Comparison of ENCODE assay signal across 8 cellular contexts in the genomic region with DNA sequence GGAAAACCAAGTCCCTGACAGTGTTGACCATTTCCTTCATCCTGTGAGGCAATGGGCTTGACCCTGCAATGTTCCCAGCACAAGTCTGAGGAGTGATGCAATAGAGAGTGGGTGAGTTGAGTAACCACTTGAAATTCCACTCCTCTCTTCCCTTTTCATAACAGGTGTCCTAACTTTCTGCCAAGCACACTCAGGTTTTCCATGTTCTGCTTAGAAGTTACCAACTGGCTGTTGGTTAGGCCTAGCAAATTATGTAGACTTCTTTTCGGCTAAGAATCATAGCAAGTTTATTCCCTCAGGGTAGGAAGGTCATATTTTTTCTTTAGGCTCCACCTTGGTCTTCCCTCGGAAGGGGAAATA. TPM values are rescaled to one million over a fixed set of nuclear protein-coding genes. Genes with fewer than 3 reads are reported as not detected.
DNase-seq lines count a peak whose midpoint lies in the region; ATAC-seq, FAIRE-seq and TF ChIP-seq lines count a peak whose summit lies in the region.

No MANE protein-coding gene starts in this region.

- FAIRE-seq in keratinocyte (lab: Jason Lieb, UNC), result peak; percentile 82

- intact Hi-C loops in activated CD4-positive, alpha-beta memory T cell treated with anti-CD3 and anti-CD28 coated beads for 36 hours (cut with micrococcal nuclease), result loop anchor here (2.0 kb wide), 2 partner anchors 13 to 285 kb away; no protein-coding TSS in a partner anchor

- peaks cover 14% of the 10 kb centered on the region for H3K36me3 Mint-ChIP-seq in activated CD4-positive, alpha-beta memory T cell treated with anti-CD3 and anti-CD28 coated beads, Interleukin-2, amount 10 ng/mL, durations not matched to agents 7 days and 5 days (ENCODE audit: low read depth)
- H3K36me3 Mint-ChIP-seq in activated CD4-positive, alpha-beta memory T cell treated with anti-CD3 and anti-CD28 coated beads for 36 hours, result no peaks in the 10 kb centered on the region

- peaks cover 10% of the 10 kb centered on the region for H3K27me3 ChIP-seq in keratinocyte (ENCODE audit: control insufficient read depth, extremely low read depth, insufficient read depth, low read length)
- H3K27me3 ChIP-seq in upper lobe of left lung, result no peaks in the 10 kb centered on the region

- no peak overlapping the region for H2AFZ ChIP-seq in keratinocyte (ENCODE audit: control insufficient read depth, low read length)

- CTCF ChIA-PET in activated CD4-positive, alpha-beta memory T cell treated with anti-CD3 and anti-CD28 coated beads, Interleukin-2, amount 10 ng/mL, durations not matched to agents 7 days and 5 days (lab: Charles Lee), result interaction anchor here (1.0 to 8.9 kb wide), 13 partner anchors 8 to 184 kb away, joined by 3 to 135 read pairs (median 8); partner anchors contain the start of genes GNLY and ST3GAL5
- CTCF ChIA-PET in activated CD4-positive, alpha-beta memory T cell treated with anti-CD3 and anti-CD28 coated beads for 36 hours (lab: Charles Lee), result interaction anchor here (0.9 to 7.8 kb wide), 10 partner anchors 10 to 294 kb away, joined by 3 to 96 read pairs (median 7); partner anchors contain the start of gene GNLY

- ATAC-seq in upper lobe of left lung (ENCODE audit: low FRiP score in 2 of 2) (peak; percentile 82 to 85), GM18909 (IDR thresholded peaks at IDR 0.05; ENCODE audit: poor library complexity, unreplicated experiment) (no peak), GM21515 (IDR thresholded peaks at IDR 0.05; ENCODE audit: unreplicated experiment) (no peak)

- no peaks in the 10 kb centered on the region for H4K20me1 ChIP-seq in keratinocyte (ENCODE audit: control insufficient read depth, extremely low read depth, insufficient read depth, low read length)

- peak overlapping the region; percentile 57 for H3K4me2 ChIP-seq in keratinocyte (ENCODE audit: control insufficient read depth, extremely low read depth, insufficient read depth, low read depth, low read length)

- peaks cover 5% of the 10 kb centered on the region for H3K27me3 Mint-ChIP-seq in activated CD4-positive, alpha-beta memory T cell treated with anti-CD3 and anti-CD28 coated beads, Interleukin-2, amount 10 ng/mL, durations not matched to agents 7 days and 5 days
- peaks cover 4% of the 10 kb centered on the region for H3K27me3 Mint-ChIP-seq in activated CD4-positive, alpha-beta memory T cell treated with anti-CD3 and anti-CD28 coated beads for 36 hours

- H3K4me1 ChIP-seq in keratinocyte (ENCODE audit: control insufficient read depth, extremely low read depth, insufficient read depth, low read length) (peaks cover 28% of the 10 kb centered on the region), upper lobe of left lung (peaks cover 68 to 80% (median 74%) of the 10 kb centered on the region in 4 donors)

- H3K4me1 Mint-ChIP-seq in activated CD4-positive, alpha-beta memory T cell treated with anti-CD3 and anti-CD28 coated beads, Interleukin-2, amount 10 ng/mL, durations not matched to agents 7 days and 5 days, result peaks cover 89% of the 10 kb centered on the region
- H3K4me1 Mint-ChIP-seq in activated CD4-positive, alpha-beta memory T cell treated with anti-CD3 and anti-CD28 coated beads for 36 hours (ENCODE audit: low read depth), result peaks cover 34% of the 10 kb centered on the region

- peak in 1 of 4 donors; percentile 67 for TF ChIP-seq POLR2A in upper lobe of left lung (IDR thresholded peaks at IDR 0.05)

- dilution Hi-C loops in keratinocyte (cut with MboI; ENCODE audit: extremely low pct_ligation_motif_present, low sequenced_read_pairs), result loop anchor here (25.0 kb wide), 1 partner anchor 107 kb away; no protein-coding TSS in a partner anchor

- no peaks in the 10 kb centered on the region for H3K79me2 ChIP-seq in keratinocyte (ENCODE audit: control insufficient read depth, insufficient read depth, low read length)

- H3K36me3 ChIP-seq in keratinocyte (ENCODE audit: control insufficient read depth in 2 of 2, extremely low read depth in 1 of 2, insufficient read depth in 2 of 2, low read length in 2 of 2) (no peaks in the 10 kb centered on the region), upper lobe of left lung (no peaks in the 10 kb centered on the region)

- H3K27ac Mint-ChIP-seq in activated CD4-positive, alpha-beta memory T cell treated with anti-CD3 and anti-CD28 coated beads, Interleukin-2, amount 10 ng/mL, durations not matched to agents 7 days and 5 days, result peak overlapping the region; percentile 86
- no peak overlapping the region for H3K27ac Mint-ChIP-seq in activated CD4-positive, alpha-beta memory T cell treated with anti-CD3 and anti-CD28 coated beads for 36 hours

- TF ChIP-seq EP300 in upper lobe of left lung (IDR thresholded peaks at IDR 0.05), result peak; percentile 93 to 100 (median 100)

- H3K9me3 Mint-ChIP-seq in activated CD4-positive, alpha-beta memory T cell treated with anti-CD3 and anti-CD28 coated beads, Interleukin-2, amount 10 ng/mL, durations not matched to agents 7 days and 5 days, result no peaks in the 10 kb centered on the region
- no peaks in the 10 kb centered on the region for H3K9me3 Mint-ChIP-seq in activated CD4-positive, alpha-beta memory T cell treated with anti-CD3 and anti-CD28 coated beads for 36 hours

- no peaks in the 10 kb centered on the region for H3K9me3 ChIP-seq in keratinocyte (ENCODE audit: control insufficient read depth, low read depth, low read length)
- no peaks in the 10 kb centered on the region for H3K9me3 ChIP-seq in upper lobe of left lung

- H3K27ac ChIP-seq in keratinocyte (ENCODE audit: control insufficient read depth, insufficient read depth, low read length) (no peak overlapping the region), upper lobe of left lung (peak overlapping the region; percentile 94 to 98 (median 96))

- POLR2A ChIA-PET in activated CD4-positive, alpha-beta memory T cell treated with anti-CD3 and anti-CD28 coated beads, Interleukin-2, amount 10 ng/mL, durations not matched to agents 7 days and 5 days (lab: Charles Lee), result interaction anchor here (0.7 to 8.3 kb wide), 4 partner anchors 25 to 401 kb away, joined by 3 to 99 read pairs (median 4); partner anchors contain the start of genes PTCD3, SFTPB and TGOLN2
- POLR2A ChIA-PET in activated CD4-positive, alpha-beta memory T cell treated with anti-CD3 and anti-CD28 coated beads for 36 hours (lab: Charles Lee), result no interaction called here

- no peak overlapping the region for H3K4me3 Mint-ChIP-seq in activated CD4-positive, alpha-beta memory T cell treated with anti-CD3 and anti-CD28 coated beads, Interleukin-2, amount 10 ng/mL, durations not matched to agents 7 days and 5 days
- no peak overlapping the region for H3K4me3 Mint-ChIP-seq in activated CD4-positive, alpha-beta memory T cell treated with anti-CD3 and anti-CD28 coated beads for 36 hours

- no peak for DNase-seq in activated CD4-positive, alpha-beta memory T cell treated with anti-CD3 and anti-CD28 coated beads, Interleukin-2, amount 10 ng/mL, durations not matched to agents 7 days and 5 days
- no peak for DNase-seq in activated CD4-positive, alpha-beta memory T cell treated with anti-CD3 and anti-CD28 coated beads for 36 hours
- DNase-seq in amniotic stem cell (lab: John Stamatoyannopoulos, UW) (peak; percentile 50), keratinocyte (ENCODE audit: low read depth, low spot score) (peak; percentile 35), upper lobe of left lung (peak in 1 of 2 donors; percentile 87), GOT3 (lab: John Stamatoyannopoulos, UW) (no peak)

- H3K4me3 ChIP-seq in keratinocyte (ENCODE audit: control insufficient read depth in 2 of 3, extremely low read depth in 1 of 3, insufficient read depth in 2 of 3, low read depth in 1 of 3, low read length in 3 of 3) (no peak overlapping the region), upper lobe of left lung (no peak overlapping the region)

- no peak for TF ChIP-seq CTCF in keratinocyte (optimal IDR thresholded peaks at IDR 0.05 in 1 of 3, IDR thresholded peaks at IDR 0.05 in 1 of 3, conservative IDR thresholded peaks at IDR 0.05 in 1 of 3; ENCODE audit: extremely low read depth in 1 of 3, insufficient read depth in 2 of 3, low read length in 3 of 3)
- TF ChIP-seq CTCF in upper lobe of left lung (IDR thresholded peaks at IDR 0.05), result peak in 1 of 6 experiments; percentile 17

- WGBS in upper lobe of left lung, 2 donors, result 31 to 66% methylated on average over 2 of the region's 2 CpGs

- H3K9me1 ChIP-seq in keratinocyte (ENCODE audit: control insufficient read depth, extremely low read depth, insufficient read depth, low read length), result no peaks in the 10 kb centered on the region

- no peak overlapping the region for H3K9ac ChIP-seq in keratinocyte (ENCODE audit: control insufficient read depth, extremely low read depth, insufficient read depth, low read length)

RNA-seq across cellular contexts. Expression of gene GNLY, which starts 11.5 kb away (rescaled TPM):
- total RNA-seq in activated CD4-positive, alpha-beta memory T cell treated with anti-CD3 and anti-CD28 coated beads, Interleukin-2, amount 10 ng/mL, durations not matched to agents 7 days and 5 days, result 100 to 1,000 TPM; 569 to 599 TPM
- 10 to 100 TPM; 21.5 to 22.8 TPM for total RNA-seq in activated CD4-positive, alpha-beta memory T cell treated with anti-CD3 and anti-CD28 coated beads for 36 hours
- not detected in 3 replicates for polyA plus RNA-seq in keratinocyte
- polyA plus RNA-seq in keratinocyte (2011; ENCODE audit: low read depth), result not detected
- not detected in 2 replicates for polyA plus RNA-seq in keratinocyte (2011; cell fraction: cytosol; rRNA removed)
- polyA plus RNA-seq in keratinocyte (2011; cell fraction: nucleus; rRNA removed), result not detected in 2 replicates
- not detected in 2 replicates for polyA plus RNA-seq in keratinocyte (2012; ENCODE audit: low replicate concordance)
- polyA minus RNA-seq in keratinocyte, result not detected in 3 replicates
- not detected for polyA minus RNA-seq in keratinocyte (2011; cell fraction: cytosol; rRNA and poly(A)+ RNA removed)
- polyA minus RNA-seq in keratinocyte (2011; cell fraction: nucleus; rRNA and poly(A)+ RNA removed), result not detected in 2 replicates
- 10 to 100 TPM; 12.2 to 24.7 (median 21.0) TPM for total RNA-seq in upper lobe of left lung

RNA-seq across cellular contexts. Expression of gene SFTPB, which starts 37.7 kb away (rescaled TPM):
- not detected for total RNA-seq in activated CD4-positive, alpha-beta memory T cell treated with anti-CD3 and anti-CD28 coated beads, Interleukin-2, amount 10 ng/mL, durations not matched to agents 7 days and 5 days
- total RNA-seq in activated CD4-positive, alpha-beta memory T cell treated with anti-CD3 and anti-CD28 coated beads for 36 hours, result not detected
- not detected in 3 replicates for polyA plus RNA-seq in keratinocyte
- not detected for polyA plus RNA-seq in keratinocyte (2011; ENCODE audit: low read depth)
- not detected in 2 replicates for polyA plus RNA-seq in keratinocyte (2011; cell fraction: cytosol; rRNA removed)
- polyA plus RNA-seq in keratinocyte (2011; cell fraction: nucleus; rRNA removed), result not detected in 2 replicates
- polyA plus RNA-seq in keratinocyte (2012; ENCODE audit: low replicate concordance), result not detected in 2 replicates
- polyA minus RNA-seq in keratinocyte, result not detected in 3 replicates
- polyA minus RNA-seq in keratinocyte (2011; cell fraction: cytosol; rRNA and poly(A)+ RNA removed), result not detected
- not detected in 2 replicates for polyA minus RNA-seq in keratinocyte (2011; cell fraction: nucleus; rRNA and poly(A)+ RNA removed)
- over 10,000 TPM; 10,501 to 67,270 (median 33,394) TPM for total RNA-seq in upper lobe of left lung

RNA-seq across cellular contexts. Expression of gene ATOH8, which starts 48.1 kb away (rescaled TPM):
- total RNA-seq in activated CD4-positive, alpha-beta memory T cell treated with anti-CD3 and anti-CD28 coated beads, Interleukin-2, amount 10 ng/mL, durations not matched to agents 7 days and 5 days, result under 1 TPM; 0.55 to 0.78 TPM
- not detected for total RNA-seq in activated CD4-positive, alpha-beta memory T cell treated with anti-CD3 and anti-CD28 coated beads for 36 hours
- polyA plus RNA-seq in keratinocyte, result not detected in 3 replicates
- not detected for polyA plus RNA-seq in keratinocyte (2011; ENCODE audit: low read depth)
- not detected in 2 replicates for polyA plus RNA-seq in keratinocyte (2011; cell fraction: cytosol; rRNA removed)
- polyA plus RNA-seq in keratinocyte (2011; cell fraction: nucleus; rRNA removed), result not detected in 2 replicates
- not detected in 2 replicates for polyA plus RNA-seq in keratinocyte (2012; ENCODE audit: low replicate concordance)
- not detected in 3 replicates for polyA minus RNA-seq in keratinocyte
- not detected for polyA minus RNA-seq in keratinocyte (2011; cell fraction: cytosol; rRNA and poly(A)+ RNA removed)
- polyA minus RNA-seq in keratinocyte (2011; cell fraction: nucleus; rRNA and poly(A)+ RNA removed), result not detected in 2 replicates
- total RNA-seq in upper lobe of left lung, result 100 to 1,000 TPM in 2 of 6 donors, 10 to 100 TPM in 4; 60.2 to 121 (median 85.1) TPM

Comparison
In these comparisons a context has a peak if more than half of its experiments do, and no peak if none do; other contexts are left out.
1. RNA of gene GNLY, which starts 11.5 kb away (total RNA-seq): 569 to 599 TPM in activated CD4-positive, alpha-beta memory T cell treated with anti-CD3 and anti-CD28 coated beads, Interleukin-2, amount 10 ng/mL, durations not matched to agents 7 days and 5 days; 12.2 to 24.7 TPM in upper lobe of left lung and 21.5 to 22.8 TPM in activated CD4-positive, alpha-beta memory T cell treated with anti-CD3 and anti-CD28 coated beads for 36 hours; every median in the first group is over 10 times any median in the second.
2. DNase-seq: peak in amniotic stem cell (single experiment) and keratinocyte (single experiment); none in activated CD4-positive, alpha-beta memory T cell treated with anti-CD3 and anti-CD28 coated beads, Interleukin-2, amount 10 ng/mL, durations not matched to agents 7 days and 5 days (single experiment), activated CD4-positive, alpha-beta memory T cell treated with anti-CD3 and anti-CD28 coated beads for 36 hours (single experiment) and GOT3 (single experiment).
3. ATAC-seq: peak in upper lobe of left lung (2 of 2); none in GM18909 (single experiment) and GM21515 (single experiment).
4. RNA of gene SFTPB, which starts 37.7 kb away (total RNA-seq): 10,501 to 67,270 TPM in upper lobe of left lung; not detected in activated CD4-positive, alpha-beta memory T cell treated with anti-CD3 and anti-CD28 coated beads, Interleukin-2, amount 10 ng/mL, durations not matched to agents 7 days and 5 days and not detected in activated CD4-positive, alpha-beta memory T cell treated with anti-CD3 and anti-CD28 coated beads for 36 hours; every median in the first group is over 1,000 times any median in the second.
5. RNA of gene ATOH8, which starts 48.1 kb away (total RNA-seq): 60.2 to 121 TPM in upper lobe of left lung; 0.55 to 0.78 TPM in activated CD4-positive, alpha-beta memory T cell treated with anti-CD3 and anti-CD28 coated beads, Interleukin-2, amount 10 ng/mL, durations not matched to agents 7 days and 5 days and not detected in activated CD4-positive, alpha-beta memory T cell treated with anti-CD3 and anti-CD28 coated beads for 36 hours; every median in the first group is over 10 times any median in the second.